ENCODE assay signal across 1 cellular context in the genomic region with DNA sequence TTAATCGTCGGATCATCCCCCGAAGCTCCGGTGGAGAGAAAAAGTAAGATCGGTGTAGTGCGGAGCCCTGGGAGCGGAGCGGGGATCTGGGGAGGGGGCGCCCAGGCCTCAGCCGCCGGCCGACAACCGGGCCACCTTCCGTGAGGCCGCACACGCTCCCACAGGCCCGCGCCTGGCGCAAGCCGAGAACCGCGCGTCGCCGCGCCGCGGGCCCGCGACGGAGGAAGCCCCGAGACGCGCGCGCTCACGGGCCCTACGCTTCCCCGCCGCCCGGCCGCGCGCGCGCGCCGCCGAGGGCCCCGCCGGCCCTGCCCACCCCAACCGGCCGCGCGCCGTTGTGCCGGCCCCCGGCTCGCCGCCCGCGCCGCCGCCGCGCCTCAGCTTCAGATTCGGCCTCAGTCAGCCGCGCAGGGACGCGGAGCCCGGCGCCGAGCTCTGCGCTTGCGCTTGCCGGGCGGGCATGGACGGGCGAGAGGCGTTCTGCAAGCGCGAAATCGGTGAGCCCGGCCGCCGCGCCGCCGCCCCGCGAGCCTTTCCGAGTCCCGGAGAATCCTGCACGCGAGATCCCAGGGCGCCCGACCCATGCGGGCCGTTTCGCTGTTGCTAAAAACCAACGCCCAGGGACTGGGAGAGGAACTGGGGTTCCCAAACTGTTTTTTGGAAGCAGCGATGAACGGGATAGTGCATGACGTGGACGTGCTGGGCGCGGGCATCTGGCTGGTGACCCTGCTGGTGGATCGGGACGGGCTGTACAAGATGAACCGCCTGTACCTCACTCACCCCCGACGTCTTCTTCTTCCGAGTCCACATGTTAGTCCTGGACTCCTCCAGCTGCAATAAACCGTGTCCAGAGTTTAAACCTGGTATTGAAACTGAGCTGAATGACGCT.
TF ChIP-seq lines count a peak whose summit lies in the region.

No MANE protein-coding gene starts in this region.

TF ChIP-seq in HepG2, 621 proteins besides CTCF, POLR2A, EP300 and RAD21 (continued from another document and continues in another):
- TF ChIP-seq, protein P1, sequence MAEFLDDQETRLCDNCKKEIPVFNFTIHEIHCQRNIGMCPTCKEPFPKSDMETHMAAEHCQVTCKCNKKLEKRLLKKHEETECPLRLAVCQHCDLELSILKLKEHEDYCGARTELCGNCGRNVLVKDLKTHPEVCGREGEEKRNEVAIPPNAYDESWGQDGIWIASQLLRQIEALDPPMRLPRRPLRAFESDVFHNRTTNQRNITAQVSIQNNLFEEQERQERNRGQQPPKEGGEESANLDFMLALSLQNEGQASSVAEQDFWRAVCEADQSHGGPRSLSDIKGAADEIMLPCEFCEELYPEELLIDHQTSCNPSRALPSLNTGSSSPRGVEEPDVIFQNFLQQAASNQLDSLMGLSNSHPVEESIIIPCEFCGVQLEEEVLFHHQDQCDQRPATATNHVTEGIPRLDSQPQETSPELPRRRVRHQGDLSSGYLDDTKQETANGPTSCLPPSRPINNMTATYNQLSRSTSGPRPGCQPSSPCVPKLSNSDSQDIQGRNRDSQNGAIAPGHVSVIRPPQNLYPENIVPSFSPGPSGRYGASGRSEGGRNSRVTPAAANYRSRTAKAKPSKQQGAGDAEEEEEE (CRISPR knock-in tag; IDR thresholded peaks at IDR 0.05; ENCODE audit: borderline replicate concordance): no peak
- TF ChIP-seq SP2 (CRISPR knock-in tag; IDR thresholded peaks at IDR 0.05) (no peak), NFE2L2 (IDR thresholded peaks at IDR 0.05; ENCODE audit: low read length) (no peak), ZNF549 (CRISPR knock-in tag; IDR thresholded peaks at IDR 0.05) (no peak), EZH2 (conservative IDR thresholded peaks at IDR 0.05; ENCODE audit: low read depth, low read length) (no peak), ZNF7 (CRISPR knock-in tag; IDR thresholded peaks at IDR 0.05) (no peak), ZNF343 (CRISPR knock-in tag; IDR thresholded peaks at IDR 0.05) (no peak), SRSF9 (IDR thresholded peaks at IDR 0.05; ENCODE audit: borderline replicate concordance, insufficient read depth, low read depth, low read length, poor library complexity, severe bottlenecking) (no peak), NCOA2 (CRISPR knock-in tag; IDR thresholded peaks at IDR 0.05) (no peak; the same call in 1 of the 2 replicates), ZNF264 (CRISPR knock-in tag; IDR thresholded peaks at IDR 0.05) (no peak), ZNF713 (CRISPR knock-in tag; IDR thresholded peaks at IDR 0.05) (no peak), XRCC5 (optimal IDR thresholded peaks at IDR 0.05; ENCODE audit: low read length) (no peak), SMARCE1 (IDR thresholded peaks at IDR 0.05; ENCODE audit: borderline replicate concordance) (no peak), ZNF841 (CRISPR knock-in tag; IDR thresholded peaks at IDR 0.05; ENCODE audit: borderline replicate concordance) (no peak), ZNF354B (CRISPR knock-in tag; IDR thresholded peaks at IDR 0.05) (no peak), ZNF792 (CRISPR knock-in tag; IDR thresholded peaks at IDR 0.05) (0 out of 2 replicates have a peak, but pooled peaks have one; percentile 24), ASH2L (IDR thresholded peaks at IDR 0.05; ENCODE audit: insufficient read length, low read depth, low read length) (peak; percentile 57), NFYC (CRISPR knock-in tag; IDR thresholded peaks at IDR 0.05) (no peak), TMF1 (CRISPR knock-in tag; IDR thresholded peaks at IDR 0.05; ENCODE audit: low read depth) (peak; percentile 52; the same call in 1 of the 2 replicates), ZMYM3 (CRISPR knock-in tag; IDR thresholded peaks at IDR 0.05) (peak; percentile 75), RARA (CRISPR knock-in tag; IDR thresholded peaks at IDR 0.05) (peak; percentile 9; the same call in 1 of the 2 replicates), ZNF550 (CRISPR knock-in tag; IDR thresholded peaks at IDR 0.05; ENCODE audit: borderline replicate concordance) (no peak), SRY (CRISPR knock-in tag; IDR thresholded peaks at IDR 0.05) (no peak), NCOA5 (CRISPR knock-in tag; IDR thresholded peaks at IDR 0.05) (no peak), KAT7 (CRISPR knock-in tag; IDR thresholded peaks at IDR 0.05; ENCODE audit: borderline replicate concordance) (no peak), ZBTB42 (CRISPR knock-in tag; IDR thresholded peaks at IDR 0.05) (no peak), ZNF768 (CRISPR knock-in tag; IDR thresholded peaks at IDR 0.05) (peak; percentile 69), PAF1 (CRISPR knock-in tag; IDR thresholded peaks at IDR 0.05) (no peak), ISL2 (CRISPR knock-in tag; IDR thresholded peaks at IDR 0.05) (peak; percentile 24; the same call in 1 of the 2 replicates), NFATC3 (CRISPR knock-in tag; IDR thresholded peaks at IDR 0.05) (0 out of 2 replicates have a peak, but pooled peaks have one; percentile 12), MTF2 (CRISPR knock-in tag; IDR thresholded peaks at IDR 0.05; ENCODE audit: borderline replicate concordance) (0 out of 2 replicates have a peak, but pooled peaks have one; percentile 82), PITX1 (CRISPR knock-in tag; IDR thresholded peaks at IDR 0.05) (peak; percentile 74), ZFP82 (CRISPR knock-in tag; IDR thresholded peaks at IDR 0.05; ENCODE audit: borderline replicate concordance) (no peak; the same call in 1 of the 2 replicates), PPARG (CRISPR knock-in tag; conservative IDR thresholded peaks at IDR 0.05) (no peak), ZNF160 (CRISPR knock-in tag; IDR thresholded peaks at IDR 0.05) (no peak; the same call in 1 of the 2 replicates), SOX5 (CRISPR knock-in tag; IDR thresholded peaks at IDR 0.05; ENCODE audit: borderline replicate concordance) (peak; percentile 6; the same call in 1 of the 2 replicates), ELF4 (CRISPR knock-in tag; IDR thresholded peaks at IDR 0.05; ENCODE audit: borderline replicate concordance) (peak; percentile 36; the same call in 1 of the 2 replicates), ZNF235 (CRISPR knock-in tag; IDR thresholded peaks at IDR 0.05; ENCODE audit: borderline replicate concordance) (no peak)
- TF ChIP-seq, protein P2, sequence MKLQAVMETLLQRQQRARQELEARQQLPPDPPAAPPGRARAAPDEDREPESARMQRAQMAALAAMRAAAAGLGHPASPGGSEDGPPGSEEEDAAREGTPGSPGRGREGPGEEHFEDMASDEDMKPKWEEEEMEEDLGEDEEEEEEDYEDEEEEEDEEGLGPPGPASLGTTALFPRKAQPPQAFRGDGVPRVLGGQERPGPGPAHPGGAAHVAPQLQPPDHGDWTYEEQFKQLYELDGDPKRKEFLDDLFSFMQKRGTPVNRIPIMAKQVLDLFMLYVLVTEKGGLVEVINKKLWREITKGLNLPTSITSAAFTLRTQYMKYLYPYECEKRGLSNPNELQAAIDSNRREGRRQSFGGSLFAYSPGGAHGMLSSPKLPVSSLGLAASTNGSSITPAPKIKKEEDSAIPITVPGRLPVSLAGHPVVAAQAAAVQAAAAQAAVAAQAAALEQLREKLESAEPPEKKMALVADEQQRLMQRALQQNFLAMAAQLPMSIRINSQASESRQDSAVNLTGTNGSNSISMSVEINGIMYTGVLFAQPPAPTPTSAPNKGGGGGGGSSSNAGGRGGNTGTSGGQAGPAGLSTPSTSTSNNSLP (IDR thresholded peaks at IDR 0.05; ENCODE audit: low read depth, low read length): no peak
- TF ChIP-seq, protein P3, sequence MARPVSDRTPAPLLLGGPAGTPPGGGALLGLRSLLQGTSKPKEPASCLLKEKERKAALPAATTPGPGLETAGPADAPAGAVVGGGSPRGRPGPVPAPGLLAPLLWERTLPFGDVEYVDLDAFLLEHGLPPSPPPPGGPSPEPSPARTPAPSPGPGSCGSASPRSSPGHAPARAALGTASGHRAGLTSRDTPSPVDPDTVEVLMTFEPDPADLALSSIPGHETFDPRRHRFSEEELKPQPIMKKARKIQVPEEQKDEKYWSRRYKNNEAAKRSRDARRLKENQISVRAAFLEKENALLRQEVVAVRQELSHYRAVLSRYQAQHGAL (CRISPR knock-in tag; IDR thresholded peaks at IDR 0.05; ENCODE audit: not compliant biosample characterization): peak; percentile 70
- TF ChIP-seq, protein P4, sequence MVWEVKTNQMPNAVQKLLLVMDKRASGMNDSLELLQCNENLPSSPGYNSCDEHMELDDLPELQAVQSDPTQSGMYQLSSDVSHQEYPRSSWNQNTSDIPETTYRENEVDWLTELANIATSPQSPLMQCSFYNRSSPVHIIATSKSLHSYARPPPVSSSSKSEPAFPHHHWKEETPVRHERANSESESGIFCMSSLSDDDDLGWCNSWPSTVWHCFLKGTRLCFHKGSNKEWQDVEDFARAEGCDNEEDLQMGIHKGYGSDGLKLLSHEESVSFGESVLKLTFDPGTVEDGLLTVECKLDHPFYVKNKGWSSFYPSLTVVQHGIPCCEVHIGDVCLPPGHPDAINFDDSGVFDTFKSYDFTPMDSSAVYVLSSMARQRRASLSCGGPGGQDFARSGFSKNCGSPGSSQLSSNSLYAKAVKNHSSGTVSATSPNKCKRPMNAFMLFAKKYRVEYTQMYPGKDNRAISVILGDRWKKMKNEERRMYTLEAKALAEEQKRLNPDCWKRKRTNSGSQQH (CRISPR knock-in tag; IDR thresholded peaks at IDR 0.05; ENCODE audit: low read depth): no peak
- TF ChIP-seq, protein P5, sequence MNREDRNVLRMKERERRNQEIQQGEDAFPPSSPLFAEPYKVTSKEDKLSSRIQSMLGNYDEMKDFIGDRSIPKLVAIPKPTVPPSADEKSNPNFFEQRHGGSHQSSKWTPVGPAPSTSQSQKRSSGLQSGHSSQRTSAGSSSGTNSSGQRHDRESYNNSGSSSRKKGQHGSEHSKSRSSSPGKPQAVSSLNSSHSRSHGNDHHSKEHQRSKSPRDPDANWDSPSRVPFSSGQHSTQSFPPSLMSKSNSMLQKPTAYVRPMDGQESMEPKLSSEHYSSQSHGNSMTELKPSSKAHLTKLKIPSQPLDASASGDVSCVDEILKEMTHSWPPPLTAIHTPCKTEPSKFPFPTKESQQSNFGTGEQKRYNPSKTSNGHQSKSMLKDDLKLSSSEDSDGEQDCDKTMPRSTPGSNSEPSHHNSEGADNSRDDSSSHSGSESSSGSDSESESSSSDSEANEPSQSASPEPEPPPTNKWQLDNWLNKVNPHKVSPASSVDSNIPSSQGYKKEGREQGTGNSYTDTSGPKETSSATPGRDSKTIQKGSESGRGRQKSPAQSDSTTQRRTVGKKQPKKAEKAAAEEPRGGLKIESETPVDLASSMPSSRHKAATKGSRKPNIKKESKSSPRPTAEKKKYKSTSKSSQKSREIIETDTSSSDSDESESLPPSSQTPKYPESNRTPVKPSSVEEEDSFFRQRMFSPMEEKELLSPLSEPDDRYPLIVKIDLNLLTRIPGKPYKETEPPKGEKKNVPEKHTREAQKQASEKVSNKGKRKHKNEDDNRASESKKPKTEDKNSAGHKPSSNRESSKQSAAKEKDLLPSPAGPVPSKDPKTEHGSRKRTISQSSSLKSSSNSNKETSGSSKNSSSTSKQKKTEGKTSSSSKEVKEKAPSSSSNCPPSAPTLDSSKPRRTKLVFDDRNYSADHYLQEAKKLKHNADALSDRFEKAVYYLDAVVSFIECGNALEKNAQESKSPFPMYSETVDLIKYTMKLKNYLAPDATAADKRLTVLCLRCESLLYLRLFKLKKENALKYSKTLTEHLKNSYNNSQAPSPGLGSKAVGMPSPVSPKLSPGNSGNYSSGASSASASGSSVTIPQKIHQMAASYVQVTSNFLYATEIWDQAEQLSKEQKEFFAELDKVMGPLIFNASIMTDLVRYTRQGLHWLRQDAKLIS (CRISPR knock-in tag; IDR thresholded peaks at IDR 0.05): no peak
- TF ChIP-seq, protein P6, sequence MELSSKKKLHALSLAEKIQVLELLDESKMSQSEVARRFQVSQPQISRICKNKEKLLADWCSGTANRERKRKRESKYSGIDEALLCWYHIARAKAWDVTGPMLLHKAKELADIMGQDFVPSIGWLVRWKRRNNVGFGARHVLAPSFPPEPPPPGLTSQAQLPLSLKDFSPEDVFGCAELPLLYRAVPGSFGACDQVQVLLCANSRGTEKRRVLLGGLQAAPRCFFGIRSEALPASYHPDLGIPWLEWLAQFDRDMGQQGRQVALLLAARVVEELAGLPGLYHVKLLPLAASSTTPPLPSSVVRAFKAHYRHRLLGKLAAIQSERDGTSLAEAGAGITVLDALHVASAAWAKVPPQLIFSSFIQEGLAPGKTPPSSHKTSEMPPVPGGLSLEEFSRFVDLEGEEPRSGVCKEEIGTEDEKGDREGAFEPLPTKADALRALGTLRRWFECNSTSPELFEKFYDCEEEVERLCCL (CRISPR knock-in tag; IDR thresholded peaks at IDR 0.05; ENCODE audit: borderline replicate concordance): no peak; the same call in 1 of the 2 replicates
- TF ChIP-seq, protein P7, sequence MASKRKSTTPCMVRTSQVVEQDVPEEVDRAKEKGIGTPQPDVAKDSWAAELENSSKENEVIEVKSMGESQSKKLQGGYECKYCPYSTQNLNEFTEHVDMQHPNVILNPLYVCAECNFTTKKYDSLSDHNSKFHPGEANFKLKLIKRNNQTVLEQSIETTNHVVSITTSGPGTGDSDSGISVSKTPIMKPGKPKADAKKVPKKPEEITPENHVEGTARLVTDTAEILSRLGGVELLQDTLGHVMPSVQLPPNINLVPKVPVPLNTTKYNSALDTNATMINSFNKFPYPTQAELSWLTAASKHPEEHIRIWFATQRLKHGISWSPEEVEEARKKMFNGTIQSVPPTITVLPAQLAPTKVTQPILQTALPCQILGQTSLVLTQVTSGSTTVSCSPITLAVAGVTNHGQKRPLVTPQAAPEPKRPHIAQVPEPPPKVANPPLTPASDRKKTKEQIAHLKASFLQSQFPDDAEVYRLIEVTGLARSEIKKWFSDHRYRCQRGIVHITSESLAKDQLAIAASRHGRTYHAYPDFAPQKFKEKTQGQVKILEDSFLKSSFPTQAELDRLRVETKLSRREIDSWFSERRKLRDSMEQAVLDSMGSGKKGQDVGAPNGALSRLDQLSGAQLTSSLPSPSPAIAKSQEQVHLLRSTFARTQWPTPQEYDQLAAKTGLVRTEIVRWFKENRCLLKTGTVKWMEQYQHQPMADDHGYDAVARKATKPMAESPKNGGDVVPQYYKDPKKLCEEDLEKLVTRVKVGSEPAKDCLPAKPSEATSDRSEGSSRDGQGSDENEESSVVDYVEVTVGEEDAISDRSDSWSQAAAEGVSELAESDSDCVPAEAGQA (IDR thresholded peaks at IDR 0.05; ENCODE audit: low read depth): no peak; the same call in 1 of the 2 replicates
- TF ChIP-seq, protein P7 (CRISPR knock-in tag; IDR thresholded peaks at IDR 0.05; ENCODE audit: borderline replicate concordance): peak; percentile 36; the same call in 1 of the 2 replicates
